Comparison of ENCODE assay signal across 19 cellular contexts in genomic region chr11:48058777-48059176, GRCh38.
DNase-seq lines count a peak whose midpoint lies in the region; ATAC-seq and TF ChIP-seq lines count a peak whose summit lies in the region.
"Had no signal": no experiment of that assay in that cellular context is flagged by ENCODE, and none has a peak within 500 bp of the region (broad histone marks: within the 10 kb centered on the region; RNA-seq: fewer than 3 reads in every experiment).

No MANE protein-coding gene starts in this region.

- peak overlapping the region; percentile 78 for H3K4me3 Mint-ChIP-seq in T-helper 2 cell treated with Interferon-gamma antibody and Interleukin-4, amounts not matched to agents 5 μg/mL and 100 μg/mL, for 36 hours
- H3K4me3 Mint-ChIP-seq in CD4-positive, alpha-beta memory T cell = peak overlapping the region in 6 of 8 donors; percentile 49 to 88 (median 80)
- peak overlapping the region; percentile 79 for H3K4me3 Mint-ChIP-seq in activated T-helper 17 cell treated with anti-CD3 and anti-CD28 coated beads, Interleukin-2, amount 50 U/mL, for 72 hours
- no peak overlapping the region for H3K4me3 Mint-ChIP-seq in neural crest cell
- H3K4me3 Mint-ChIP-seq: B cell had no signal

- ATAC-seq in activated T-helper 17 cell treated with anti-CD3 and anti-CD28 coated beads, Interleukin-2, amount 50 U/mL, for 72 hours (replicated peaks) = no peak
- ATAC-seq in HG03521 (IDR thresholded peaks at IDR 0.05; ENCODE audit: unreplicated experiment) = no peak
- ATAC-seq: sciatic nerve had no signal

- no peaks in the 10 kb centered on the region for H3K36me3 ChIP-seq in CD4-positive, alpha-beta memory T cell (ENCODE audit: insufficient read depth, low read length)
- H3K36me3 ChIP-seq: left ventricle myocardium inferior, tibial nerve had no signal

- peaks cover 87% of the 10 kb centered on the region for H3K4me1 ChIP-seq in CD4-positive, alpha-beta memory T cell (ENCODE audit: insufficient read depth, low read length)

- H3K36me3 Mint-ChIP-seq in T-helper 2 cell treated with Interferon-gamma antibody and Interleukin-4, amounts not matched to agents 5 μg/mL and 100 μg/mL, for 36 hours (ENCODE audit: low read depth) = peaks cover 37% of the 10 kb centered on the region
- peaks cover 3% of the 10 kb centered on the region in 2 donors for H3K36me3 Mint-ChIP-seq in CD4-positive, alpha-beta memory T cell
- H3K36me3 Mint-ChIP-seq in activated T-helper 17 cell treated with anti-CD3 and anti-CD28 coated beads, Interleukin-2, amount 50 U/mL, for 72 hours (ENCODE audit: low read depth) = no peaks in the 10 kb centered on the region
- H3K36me3 Mint-ChIP-seq in neural crest cell (ENCODE audit: low read depth) = no peaks in the 10 kb centered on the region

- intact Hi-C loops in CD4-positive, alpha-beta memory T cell (cut with micrococcal nuclease) = no loop called here

- no peak for TF ChIP-seq CTCF in neural crest cell (conservative IDR thresholded peaks at IDR 0.05)

- CTCF ChIA-PET in CD4-positive, alpha-beta memory T cell (lab: Charles Lee; ENCODE audit: partially characterized antibody) = interaction anchor here (0.7 to 5.8 kb wide), 4 partner anchors 11 to 120 kb away, joined by 3 to 83 read pairs (median 4); no protein-coding TSS in a partner anchor

- no peak overlapping the region for H3K27ac ChIP-seq in CD4-positive, alpha-beta memory T cell (ENCODE audit: low read depth, low read length)
- H3K27ac ChIP-seq: left ventricle myocardium inferior, RWPE1 had no signal

- no peaks in the 10 kb centered on the region for H3K9me3 ChIP-seq in CD4-positive, alpha-beta memory T cell (ENCODE audit: control insufficient read depth in 1 of 2, low read length in 2 of 2)
- H3K9me3 ChIP-seq: left ventricle myocardium inferior, tibial nerve had no signal

- no peaks in the 10 kb centered on the region for H3K27me3 ChIP-seq in CD4-positive, alpha-beta memory T cell (ENCODE audit: insufficient read depth, low read length)
- H3K27me3 ChIP-seq: tibial nerve had no signal

- H3K9me3 Mint-ChIP-seq in T-helper 2 cell treated with Interferon-gamma antibody and Interleukin-4, amounts not matched to agents 5 μg/mL and 100 μg/mL, for 36 hours = no peaks in the 10 kb centered on the region
- peaks cover 0 to 3% (median 0%) of the 10 kb centered on the region in 8 donors for H3K9me3 Mint-ChIP-seq in CD4-positive, alpha-beta memory T cell
- H3K9me3 Mint-ChIP-seq in activated T-helper 17 cell treated with anti-CD3 and anti-CD28 coated beads, Interleukin-2, amount 50 U/mL, for 72 hours = peaks cover 4% of the 10 kb centered on the region
- H3K9me3 Mint-ChIP-seq in neural crest cell = no peaks in the 10 kb centered on the region

- H3K27ac Mint-ChIP-seq in T-helper 2 cell treated with Interferon-gamma antibody and Interleukin-4, amounts not matched to agents 5 μg/mL and 100 μg/mL, for 36 hours = peak overlapping the region; percentile 93
- H3K27ac Mint-ChIP-seq in CD4-positive, alpha-beta memory T cell = peak overlapping the region; percentile 42 to 88 (median 79)
- no peak overlapping the region for H3K27ac Mint-ChIP-seq in activated T-helper 17 cell treated with anti-CD3 and anti-CD28 coated beads, Interleukin-2, amount 50 U/mL, for 72 hours
- peak overlapping the region; percentile 10 for H3K27ac Mint-ChIP-seq in neural crest cell (ENCODE audit: unreplicated experiment)
- H3K27ac Mint-ChIP-seq: B cell had no signal

- H3K27me3 Mint-ChIP-seq in T-helper 2 cell treated with Interferon-gamma antibody and Interleukin-4, amounts not matched to agents 5 μg/mL and 100 μg/mL, for 36 hours (ENCODE audit: low read depth) = no peaks in the 10 kb centered on the region
- no peaks in the 10 kb centered on the region for H3K27me3 Mint-ChIP-seq in CD4-positive, alpha-beta memory T cell
- H3K27me3 Mint-ChIP-seq in activated T-helper 17 cell treated with anti-CD3 and anti-CD28 coated beads, Interleukin-2, amount 50 U/mL, for 72 hours = no peaks in the 10 kb centered on the region
- H3K27me3 Mint-ChIP-seq in neural crest cell (ENCODE audit: low read depth) = no peaks in the 10 kb centered on the region
- H3K27me3 Mint-ChIP-seq: B cell had no signal

- POLR2A ChIA-PET in CD4-positive, alpha-beta memory T cell (lab: Charles Lee; ENCODE audit: partially characterized antibody) = interaction anchor here (0.6 to 8.9 kb wide), 3 partner anchors 25 to 55 kb away, joined by 3 to 184 read pairs (median 70); no protein-coding TSS in a partner anchor

- no peak for DNase-seq in T-helper 2 cell treated with Interferon-gamma antibody and Interleukin-4, amounts not matched to agents 5 μg/mL and 100 μg/mL, for 36 hours (ENCODE audit: low spot score)
- no peak for DNase-seq in T-helper 2 cell
- DNase-seq in CD4-positive, alpha-beta memory T cell = no peak
- DNase-seq in neural crest cell (ENCODE audit: low read depth, low spot score) = no peak
- DNase-seq in iPS-NIHi11 (ENCODE audit: low spot score) = no peak
- no peak for DNase-seq in NOMO-1 treated with DMSO at 0.1 percent for 48 hours (lab: John Stamatoyannopoulos, UW; ENCODE audit: unreplicated experiment)
- DNase-seq: 8988T; activated gamma-delta T cell treated with Interleukin-2 at 50 U/mL for 16 hours; GOT3; left ventricle myocardium inferior; NCI-H1092; NCI-H2081 treated with DMSO at 0.1 percent for 48 hours; stimulated activated naive CD4-positive, alpha-beta T cell treated with Interleukin-2 at 50 U/mL for 16 hours had no signal

- peaks cover 88% of the 10 kb centered on the region for H3K4me1 Mint-ChIP-seq in T-helper 2 cell treated with Interferon-gamma antibody and Interleukin-4, amounts not matched to agents 5 μg/mL and 100 μg/mL, for 36 hours (ENCODE audit: low read depth)
- H3K4me1 Mint-ChIP-seq in CD4-positive, alpha-beta memory T cell = peaks cover 54 to 89% (median 72%) of the 10 kb centered on the region in 4 donors
- H3K4me1 Mint-ChIP-seq in activated T-helper 17 cell treated with anti-CD3 and anti-CD28 coated beads, Interleukin-2, amount 50 U/mL, for 72 hours = peaks cover 43% of the 10 kb centered on the region
- H3K4me1 Mint-ChIP-seq in neural crest cell = peaks cover 40% of the 10 kb centered on the region

- no peak overlapping the region for H3K4me3 ChIP-seq in CD4-positive, alpha-beta memory T cell (ENCODE audit: low read length in 2 of 2)
- H3K4me3 ChIP-seq: left ventricle myocardium inferior, tibial nerve had no signal
